38 cellular contexts compared by ENCODE assay signal in the genomic region with DNA sequence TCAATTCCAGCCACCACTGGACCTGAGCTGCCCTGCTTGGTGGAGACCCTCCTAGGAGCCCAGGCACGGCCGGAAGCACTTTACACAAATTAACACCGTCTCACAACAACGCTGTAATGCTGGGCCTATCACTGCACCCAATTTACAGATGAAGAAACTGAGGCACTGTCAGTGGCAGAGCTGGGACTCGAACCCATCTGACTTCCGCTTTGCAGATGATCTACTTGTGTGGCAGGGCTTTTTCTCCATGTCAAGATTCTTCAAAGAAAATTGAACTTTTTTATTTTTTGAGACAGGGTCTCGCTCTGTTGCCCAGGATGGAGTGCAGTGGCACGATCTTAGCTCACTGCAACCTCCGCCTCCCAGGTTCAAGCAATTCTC. TPM values are rescaled to one million over a fixed set of nuclear protein-coding genes. Genes with fewer than 3 reads are reported as not detected.
"Had no signal": no experiment of that assay in that cellular context is flagged by ENCODE, and none has a peak within 500 bp of the region (broad histone marks: within the 10 kb centered on the region; RNA-seq: fewer than 3 reads in every experiment).

No MANE protein-coding gene starts in this region.

- H3K27ac ChIP-seq: adrenal gland, ascending aorta, body of pancreas, brain microvascular endothelial cell, breast epithelium, cardiac muscle cell had no signal

- ATAC-seq: activated naive CD4-positive, alpha-beta T cell treated with anti-CD3 and anti-CD28 coated beads, Interleukin-2, amount 50 U/mL, for 72 hours; activated naive CD8-positive, alpha-beta T cell treated with anti-CD3 and anti-CD28 coated beads, Interleukin-2, amount 50 U/mL, for 24 hours; activated T-cell treated with anti-CD3 and anti-CD28 coated beads, Interleukin-2, amount 50 U/mL, for 4 hours; activated T-cell treated with anti-CD3 and anti-CD28 coated beads, Interleukin-2, amount 50 U/mL, for 72 hours; activated T-helper 17 cell treated with anti-CD3 and anti-CD28 coated beads, Interleukin-2, amount 50 U/mL, for 72 hours; body of pancreas had no signal

- H3K4me1 ChIP-seq: adrenal gland, ascending aorta, body of pancreas, breast epithelium had no signal

- H3K9me3 ChIP-seq: adrenal gland, ascending aorta, body of pancreas, breast epithelium had no signal

- H3K4me3 ChIP-seq: adrenal gland, ascending aorta, body of pancreas, breast epithelium, cardiac muscle cell had no signal

- FAIRE-seq: astrocyte, bronchial epithelial cell had no signal

- DNase-seq: activated effector memory CD4-positive, alpha-beta T cell treated with anti-CD3 and anti-CD28 coated beads, Interleukin-2, amount 50 U/mL, for 16 hours; activated effector memory CD4-positive, alpha-beta T cell treated with Interleukin-2 at 50 U/mL for 16 hours; activated gamma-delta T cell; activated gamma-delta T cell treated with Interleukin-2 at 50 U/mL for 16 hours; activated naive CD4-positive, alpha-beta T cell; activated naive CD4-positive, alpha-beta T cell treated with anti-CD3 and anti-CD28 coated beads for 36 hours; activated naive CD4-positive, alpha-beta T cell treated with anti-CD3 and anti-CD28 coated beads, Interleukin-2, amount 10 ng/mL, durations not matched to agents 7 days and 5 days; activated naive CD4-positive, alpha-beta T cell treated with anti-CD3 and anti-CD28 coated beads, Interleukin-2, amount 50 U/mL, for 16 hours; activated naive CD4-positive, alpha-beta T cell treated with Interleukin-2 at 50 U/mL for 16 hours; activated naive CD8-positive, alpha-beta T cell treated with anti-CD3 and anti-CD28 coated beads for 36 hours; activated naive CD8-positive, alpha-beta T cell treated with anti-CD3 and anti-CD28 coated beads, Interleukin-2, amount 10 ng/mL, durations not matched to agents 7 days and 5 days; activated naive CD8-positive, alpha-beta T cell treated with anti-CD3 and anti-CD28 coated beads, Interleukin-2, amount 50 U/mL, for 24 hours; activated T-cell treated with anti-CD3 and anti-CD28 coated beads, Interleukin-2, amount 50 U/mL, for 1 hour; activated T-cell treated with anti-CD3 and anti-CD28 coated beads, Interleukin-2, amount 50 U/mL, for 24 hours; activated T-cell treated with anti-CD3 and anti-CD28 coated beads, Interleukin-2, amount 50 U/mL, for 4 hours; activated T-cell treated with anti-CD3 and anti-CD28 coated beads, Interleukin-2, amount 50 U/mL, for 48 hours; activated T-cell treated with anti-CD3 and anti-CD28 coated beads, Interleukin-2, amount 50 U/mL, for 72 hours; adrenal gland; amniotic stem cell; amygdala; anterior cingulate cortex; aorta; body of pancreas; brain microvascular endothelial cell; caudate nucleus; central memory CD4-positive, alpha-beta T cell; cerebellar nuclear complex had no signal

- H3K36me3 ChIP-seq: adrenal gland, ascending aorta, brain microvascular endothelial cell, breast epithelium, cardiac muscle cell had no signal

- H3K27me3 ChIP-seq: adrenal gland, ascending aorta, body of pancreas, cardiac muscle cell had no signal

RNA-seq across cellular contexts. Expression of gene ZFR2, which starts 33.8 kb away (rescaled TPM):
- total RNA-seq: aorta, ascending aorta, body of pancreas, bronchial epithelial cell, chondrocyte had no signal
- polyA plus RNA-seq: aorta had no signal

RNA-seq across cellular contexts. Expression of gene ATCAY, which starts 45.4 kb away (rescaled TPM):
- total RNA-seq: activated naive CD8-positive, alpha-beta T cell treated with anti-CD3 and anti-CD28 coated beads for 36 hours; activated naive CD8-positive, alpha-beta T cell treated with anti-CD3 and anti-CD28 coated beads, Interleukin-2, amount 10 ng/mL, durations not matched to agents 7 days and 5 days; activated T-cell treated with anti-CD3 and anti-CD28 coated beads, Interleukin-2, amount 50 U/mL, for 4 hours; activated T-helper 1 cell treated with anti-CD3 and anti-CD28 coated beads, Interleukin-12 subunit alpha, Interleukin-12 subunit beta, Interleukin-2, Interleukin-4 antibody, amounts not matched to agents 30 ng/mL and 10 ng/mL and 1 ng/mL, durations not matched to agents 14 hours and 24 hours and 36 hours; activated T-helper 17 cell treated with anti-CD3 and anti-CD28 coated beads, Interleukin-2, amount 50 U/mL, for 72 hours; activated T-helper 2 cell treated with anti-CD3 and anti-CD28 coated beads, Interferon-gamma antibody, Interleukin-2, Interleukin-4, amounts not matched to agents 10 μg/mL and 5 μg/mL and 100 μg/mL, durations not matched to agents 14 hours and 24 hours and 36 hours; aorta; ascending aorta; bronchial epithelial cell; cardiac septum; chondrocyte had no signal
- polyA plus RNA-seq: aorta had no signal

RNA-seq across cellular contexts. Expression of gene MATK, which starts 48.9 kb away (rescaled TPM):
- total RNA-seq: ascending aorta, astrocyte, bronchial epithelial cell, chondrocyte had no signal
